In the genomic region with DNA sequence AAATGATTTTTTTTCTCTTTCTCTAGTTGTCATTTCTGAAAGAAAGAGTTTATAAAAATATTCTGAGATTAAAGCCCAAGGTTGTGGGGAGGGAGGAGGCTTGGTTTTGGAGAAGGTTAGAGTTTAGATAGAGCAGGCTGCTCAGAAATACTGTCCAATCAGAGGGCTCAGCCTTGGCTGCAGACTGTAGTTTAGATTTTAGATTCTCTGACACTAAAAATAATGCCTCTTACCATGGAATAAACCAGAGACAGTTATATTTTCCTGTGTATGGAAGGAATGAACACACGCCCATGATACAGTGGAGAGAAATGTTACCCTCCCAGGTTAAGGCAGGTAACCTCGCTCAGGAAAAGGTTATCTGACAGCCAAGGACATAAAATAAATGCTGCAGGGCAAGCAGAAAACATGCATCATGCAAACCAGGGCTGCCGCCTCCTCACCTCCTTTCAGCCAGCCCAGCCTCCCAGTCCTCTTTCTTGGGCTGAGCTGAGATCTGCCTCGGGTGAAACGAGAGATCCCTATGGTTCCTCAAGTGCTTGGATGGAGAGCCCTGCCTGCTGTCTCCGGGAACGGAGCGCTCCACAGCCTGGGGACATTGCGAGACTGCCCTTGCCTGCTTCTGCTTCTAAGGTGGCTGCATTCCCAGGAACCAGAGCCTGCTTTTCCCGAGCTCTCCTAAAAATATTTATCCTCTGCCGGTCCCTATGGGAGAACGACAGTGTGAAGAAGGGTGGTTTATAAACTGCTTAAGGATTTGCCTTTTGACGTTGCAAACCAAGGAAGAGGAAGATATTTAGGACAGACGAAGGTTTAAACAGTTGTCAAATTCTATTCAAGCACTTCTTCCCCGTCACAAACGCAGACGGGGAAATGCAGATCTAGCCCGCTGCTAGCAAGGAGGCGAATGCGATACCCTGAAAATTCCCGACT, we compare ENCODE assay signal across 8 cellular contexts. TPM values are rescaled to one million over a fixed set of nuclear protein-coding genes. Genes with fewer than 3 reads are reported as not detected.
DNase-seq lines count a peak whose midpoint lies in the region; ATAC-seq and TF ChIP-seq lines count a peak whose summit lies in the region.

No MANE protein-coding gene starts in this region.

- intact Hi-C loops in Right ventricle myocardium inferior (cut with DNase I): loop anchor here (2.0 kb wide), 1 partner anchor 39 kb away; no protein-coding TSS in a partner anchor
- intact Hi-C loops in cardiac septum (cut with DNase I): loop anchor here (2.0 kb wide), 1 partner anchor 37 kb away; no protein-coding TSS in a partner anchor

- DNase-seq in Right ventricle myocardium inferior (ENCODE audit: missing footprints) (peak; percentile 73), cardiac septum (ENCODE audit: low spot score) (no peak), mesenchymal stem cell (peak; percentile 69), suprapubic skin (ENCODE audit: low spot score in 2 of 2) (peak in 1 of 2 donors; percentile 79), MV-4-11 (lab: John Stamatoyannopoulos, UW) (no peak)
- DNase-seq in effector memory CD8-positive, alpha-beta T cell: peak in 1 of 3 experiments; percentile 2

- peak overlapping the region; percentile 39 for H2BK5ac ChIP-seq in mesenchymal stem cell (ENCODE audit: low read depth, low read length, poor library complexity, severe bottlenecking)

- H2BK12ac ChIP-seq in mesenchymal stem cell (ENCODE audit: low read length in 2 of 2): peak overlapping the region in 1 of 2 experiments; percentile 89

- peak overlapping the region; percentile 97 to 99 for H3K4me3 Mint-ChIP-seq in effector memory CD8-positive, alpha-beta T cell

- no peak for TF ChIP-seq POLR2A in suprapubic skin (IDR thresholded peaks at IDR 0.05)

- H3K9me3 Mint-ChIP-seq in effector memory CD8-positive, alpha-beta T cell: no peaks in the 10 kb centered on the region

- peaks cover 21 to 24% of the 10 kb centered on the region in 2 donors for H3K4me1 Mint-ChIP-seq in effector memory CD8-positive, alpha-beta T cell (ENCODE audit: low read depth in 2 of 2)

- H3K4me1 ChIP-seq in HUES48 (ENCODE audit: control insufficient read depth, insufficient read depth, low read length): 0 out of 2 replicates have a peak, but pooled peaks cover 3% of the 10 kb centered on the region
- H3K4me1 ChIP-seq in mesenchymal stem cell (ENCODE audit: control insufficient read depth, insufficient read depth, low read depth, low read length): peaks cover 4% of the 10 kb centered on the region
- H3K4me1 ChIP-seq in suprapubic skin: peaks cover 39% of the 10 kb centered on the region

- peaks cover 4% of the 10 kb centered on the region for H3K36me3 Mint-ChIP-seq in effector memory CD8-positive, alpha-beta T cell (ENCODE audit: insufficient read depth)

- no peaks in the 10 kb centered on the region for H3K36me3 ChIP-seq in HUES48 (ENCODE audit: control insufficient read depth, insufficient read depth, low read length)
- peaks cover 0 to 2% of the 10 kb centered on the region in 2 experiments for H3K36me3 ChIP-seq in mesenchymal stem cell (ENCODE audit: control insufficient read depth in 1 of 2, insufficient read depth in 2 of 2, low read depth in 1 of 2, low read length in 2 of 2)
- no peaks in the 10 kb centered on the region for H3K36me3 ChIP-seq in suprapubic skin

- H4K8ac ChIP-seq in mesenchymal stem cell (ENCODE audit: low read length): peak overlapping the region; percentile 36

- no peaks in the 10 kb centered on the region for H3K27me3 Mint-ChIP-seq in effector memory CD8-positive, alpha-beta T cell

- ATAC-seq in Right ventricle myocardium inferior: peak; percentile 64
- peak; percentile 7 for ATAC-seq in effector memory CD8-positive, alpha-beta T cell (replicated peaks)

- WGBS in mesenchymal stem cell: 3% methylated on average over 20 of the region's 21 CpGs
- 1% methylated on average over 18 of the region's 21 CpGs for WGBS in suprapubic skin

- no peak overlapping the region for H4K91ac ChIP-seq in mesenchymal stem cell (ENCODE audit: low read length)

- H3K4ac ChIP-seq in mesenchymal stem cell (ENCODE audit: low read depth in 1 of 2, low read length in 2 of 2): peak overlapping the region; percentile 9 to 67

- no peak overlapping the region for H2AK5ac ChIP-seq in mesenchymal stem cell (ENCODE audit: low read length, severe bottlenecking)

- H2BK120ac ChIP-seq in mesenchymal stem cell (ENCODE audit: low read depth, low read length): no peak overlapping the region

- TF ChIP-seq EP300 in suprapubic skin (IDR thresholded peaks at IDR 0.05): no peak

- peak overlapping the region; percentile 37; the same call in 1 of the 2 replicates for H3K9ac ChIP-seq in HUES48 (ENCODE audit: low read depth, low read length)
- peak overlapping the region; percentile 93 for H3K9ac ChIP-seq in mesenchymal stem cell (ENCODE audit: low read length)

- peak overlapping the region; percentile 87 for H3K4me3 ChIP-seq in HUES48 (ENCODE audit: low read depth, low read length)
- H3K4me3 ChIP-seq in mesenchymal stem cell (ENCODE audit: insufficient read depth in 1 of 2, low read depth in 1 of 2, low read length in 2 of 2): peak overlapping the region; percentile 91 to 92
- peak overlapping the region; percentile 85 for H3K4me3 ChIP-seq in suprapubic skin

- peak overlapping the region in 1 of 2 experiments; percentile 64 for H3K14ac ChIP-seq in mesenchymal stem cell (ENCODE audit: low read length in 2 of 2)

- peak overlapping the region; percentile 81 for H3K4me2 ChIP-seq in mesenchymal stem cell (ENCODE audit: low read length, poor library complexity, severe bottlenecking)

- H3K9me3 ChIP-seq in HUES48 (ENCODE audit: control insufficient read depth, insufficient read depth, low read length) (no peaks in the 10 kb centered on the region), mesenchymal stem cell (ENCODE audit: control insufficient read depth, low read length) (no peaks in the 10 kb centered on the region), suprapubic skin (no peaks in the 10 kb centered on the region)

- H3K27me3 ChIP-seq in HUES48 (ENCODE audit: control insufficient read depth, insufficient read depth, low read length) (peaks cover 6% of the 10 kb centered on the region; the same call in 1 of the 2 replicates), mesenchymal stem cell (ENCODE audit: control insufficient read depth in 1 of 2, insufficient read depth in 1 of 2, low read length in 2 of 2) (no peaks in the 10 kb centered on the region), suprapubic skin (no peaks in the 10 kb centered on the region)

- H3K27ac Mint-ChIP-seq in effector memory CD8-positive, alpha-beta T cell: peak overlapping the region; percentile 77 to 96

- H3K79me1 ChIP-seq in mesenchymal stem cell (replicated peaks; ENCODE audit: low read length, poor library complexity, severe bottlenecking): peaks cover 8% of the 10 kb centered on the region

- H3K27ac ChIP-seq in HUES48 (ENCODE audit: low read depth, low read length): no peak overlapping the region
- H3K27ac ChIP-seq in VCaP: peak overlapping the region; percentile 79
- H3K27ac ChIP-seq in mesenchymal stem cell (ENCODE audit: low read length, poor library complexity, severe bottlenecking): peak overlapping the region; percentile 93
- peak overlapping the region; percentile 90 for H3K27ac ChIP-seq in suprapubic skin

- peak overlapping the region; percentile 100 for H2AFZ ChIP-seq in mesenchymal stem cell (ENCODE audit: low read depth, low read length)

- no peak overlapping the region for H2BK15ac ChIP-seq in mesenchymal stem cell (ENCODE audit: low read depth, poor library complexity, severe bottlenecking)

- TF ChIP-seq CTCF in VCaP (conservative IDR thresholded peaks at IDR 0.05) (no peak), suprapubic skin (IDR thresholded peaks at IDR 0.05) (no peak)

- H3K23ac ChIP-seq in mesenchymal stem cell (ENCODE audit: low read length in 2 of 2): peak overlapping the region in 1 of 2 experiments; percentile 47

- peak overlapping the region; percentile 34 to 59 for H3K18ac ChIP-seq in mesenchymal stem cell (ENCODE audit: low read depth in 1 of 2, low read length in 2 of 2)

RNA-seq across cellular contexts. Expression of gene NCEH1, which starts 0.8 kb away (rescaled TPM):
- total RNA-seq in Right ventricle myocardium inferior (60.4 TPM), cardiac septum (18.5 TPM), suprapubic skin (1 to 10 TPM; 2.3 to 5.8 (median 4.2) TPM)
- 13.5 TPM for polyA plus RNA-seq in mesenchymal stem cell (2013, experiment 1 of 2)
- polyA plus RNA-seq in mesenchymal stem cell (2013, experiment 2 of 2): 13.3 TPM

RNA-seq across cellular contexts. Expression of gene ECT2, which starts 40.5 kb away (rescaled TPM):
- total RNA-seq in Right ventricle myocardium inferior (6.3 TPM), cardiac septum (3.0 TPM), suprapubic skin (10 to 100 TPM in 2 of 4 donors, 1 to 10 TPM in 2; 6.5 to 15.1 (median 9.4) TPM)
- polyA plus RNA-seq in mesenchymal stem cell (2013, experiment 1 of 2): 12.9 TPM
- polyA plus RNA-seq in mesenchymal stem cell (2013, experiment 2 of 2): 13.6 TPM

Comparison
In these comparisons a context has a peak if more than half of its experiments do, and no peak if none do; other contexts are left out.
1. DNase-seq: peak in Right ventricle myocardium inferior (single experiment) and mesenchymal stem cell (single experiment); none in cardiac septum (single experiment) and MV-4-11 (single experiment).
2. Peak in every context shown above with its lines, with median percentiles within 50 percentile points of each other: H3K4me3 ChIP-seq.